23 cellular contexts compared by ENCODE assay signal in the genomic region with DNA sequence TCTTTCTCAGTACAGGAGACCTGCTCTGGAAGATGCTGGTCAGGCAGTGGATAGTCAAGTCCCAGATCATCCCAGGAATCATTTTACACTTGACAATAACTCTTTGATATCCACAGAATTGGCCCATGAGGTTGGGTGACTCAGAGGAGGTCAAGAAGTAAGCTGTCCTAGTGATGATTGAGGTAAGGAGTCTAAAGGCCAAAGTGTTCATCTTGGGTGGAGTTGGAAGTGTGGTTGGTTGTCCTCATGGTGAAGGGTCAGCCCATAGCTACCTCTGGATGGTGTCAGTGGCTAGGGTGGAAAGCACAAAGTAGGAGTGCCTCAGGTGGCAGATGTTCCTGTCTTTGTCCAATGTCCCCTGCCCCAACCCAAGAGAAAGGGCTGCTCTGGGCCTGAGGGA.
"Had no signal": no experiment of that assay in that cellular context is flagged by ENCODE, and none has a peak within 500 bp of the region (broad histone marks: within the 10 kb centered on the region; RNA-seq: fewer than 3 reads in every experiment).

No MANE protein-coding gene starts in this region.

- H3K27ac ChIP-seq: ascending aorta, body of pancreas, SK-N-MC had no signal

- ATAC-seq: body of pancreas had no signal

- H3K4me3 ChIP-seq: ascending aorta, body of pancreas, SK-N-MC had no signal

- DNase-seq: activated B cell treated with CpG ODN at 0.5 μM for 24 hours; activated CD4-positive, alpha-beta T cell treated with anti-CD3 and anti-CD28 coated beads for 1 hour; activated CD4-positive, alpha-beta T cell treated with anti-CD3 and anti-CD28 coated beads, Interleukin-2, amount 10 ng/mL, durations not matched to agents 24 days and 14 days; activated effector memory CD4-positive, alpha-beta T cell treated with anti-CD3 and anti-CD28 coated beads, Interleukin-2, amount 50 U/mL, for 16 hours; activated naive CD8-positive, alpha-beta T cell treated with anti-CD3 and anti-CD28 coated beads for 36 hours; activated T-cell treated with anti-CD3 and anti-CD28 coated beads, Interleukin-2, amount 50 U/mL, for 4 hours; amniotic stem cell; body of pancreas; KBM-7; NCI-H1092; NCI-H1417 treated with DMSO at 0.1 percent for 48 hours; NCI-H1694; NCI-H2029; NCI-H2107; NCI-H2171 treated with DMSO at 0.1 percent for 48 hours; NCI-H510A; NCI-H526 treated with DMSO at 0.1 percent for 48 hours; NCI-H82; SIG-M5; T-cell; T1000 had no signal

- H3K4me1 ChIP-seq: ascending aorta, body of pancreas had no signal

- H3K36me3 ChIP-seq: ascending aorta had no signal

- H3K9me3 ChIP-seq: ascending aorta, body of pancreas had no signal

- H3K27me3 ChIP-seq: ascending aorta, body of pancreas had no signal
